In the genomic region with DNA sequence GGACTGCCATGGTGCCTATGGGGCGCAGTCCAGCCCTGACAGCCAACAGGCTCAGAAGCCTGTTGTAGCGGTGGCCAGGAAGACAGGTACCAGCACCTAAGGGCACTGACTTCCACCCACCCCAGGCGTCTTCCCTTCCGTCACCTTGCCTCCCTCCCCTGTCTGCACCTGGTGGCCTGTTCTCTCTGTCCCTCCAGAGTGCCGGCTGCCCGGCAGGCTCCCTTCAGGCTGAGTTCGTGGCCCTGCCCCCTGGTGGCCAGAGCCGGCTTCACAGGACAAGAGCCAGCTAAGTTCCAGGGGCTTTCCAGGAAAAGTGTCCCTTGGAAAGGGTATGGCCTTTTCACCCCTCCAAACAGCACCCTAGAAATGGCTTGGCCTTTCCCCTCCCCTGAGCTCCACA, we compare ENCODE assay signal across 3 cellular contexts. TPM values are rescaled to one million over a fixed set of nuclear protein-coding genes. Genes with fewer than 3 reads are reported as not detected.
"Had no signal": no experiment of that assay in that cellular context is flagged by ENCODE, and none has a peak within 500 bp of the region (broad histone marks: within the 10 kb centered on the region; RNA-seq: fewer than 3 reads in every experiment).

No MANE protein-coding gene starts in this region.

RNA-seq across cellular contexts. Expression of gene GOLGA8T, which starts 15.0 kb away (rescaled TPM):
- total RNA-seq: activated T-helper 1 cell treated with anti-CD3 and anti-CD28 coated beads, Interleukin-12 subunit alpha, Interleukin-12 subunit beta, Interleukin-2, Interleukin-4 antibody, amounts not matched to agents 30 ng/mL and 10 ng/mL and 1 ng/mL, durations not matched to agents 14 hours and 24 hours and 36 hours; bronchial epithelial cell had no signal
- polyA plus RNA-seq: aorta had no signal
